7 cellular contexts compared by ENCODE assay signal in genomic region chr19:40605201-40605971, GRCh38. TPM values are rescaled to one million over a fixed set of nuclear protein-coding genes. Genes with fewer than 3 reads are reported as not detected.
DNase-seq lines count a peak whose midpoint lies in the region; ATAC-seq and TF ChIP-seq lines count a peak whose summit lies in the region.

No MANE protein-coding gene starts in this region.

- peak overlapping the region; percentile 67 for H3K27ac ChIP-seq in KMS-11

- peak overlapping the region; percentile 79 for H3K4me2 ChIP-seq in KMS-11

- H3K4me3 ChIP-seq in KMS-11 (IDR thresholded peaks at IDR 0.05; ENCODE audit: insufficient read depth, low read depth, low read length) (no peak overlapping the region), retinal pigment epithelial cell (ENCODE audit: low read length) (peak overlapping the region; percentile 47)

- H3K4me1 ChIP-seq in KMS-11 (ENCODE audit: low read depth, poor library complexity, severe bottlenecking) = peaks cover 51% of the 10 kb centered on the region

- peak; percentile 68 for DNase-seq in SKM-1 treated with dmso at 0.1 percent for 144 hours (lab: John Stamatoyannopoulos, UW; ENCODE audit: unreplicated experiment)
- peak; percentile 81 for DNase-seq in activated naive CD8-positive, alpha-beta T cell treated with anti-CD3 and anti-CD28 coated beads for 36 hours
- peak; percentile 85 for DNase-seq in left ventricle myocardium superior
- no peak for DNase-seq in retinal pigment epithelial cell (ENCODE audit: low read depth)
- no peak for DNase-seq in NK-92 treated with Interleukin-12 subunit alpha and Interleukin-12 subunit beta, amount 100 ng/mL, for 24 hours (lab: John Stamatoyannopoulos, UW)

- H3K36me3 ChIP-seq in KMS-11 (ENCODE audit: insufficient read depth) = no peaks in the 10 kb centered on the region

- H4K20me1 ChIP-seq in KMS-11 (ENCODE audit: insufficient read depth) = no peaks in the 10 kb centered on the region

- H3K4me3 Mint-ChIP-seq in activated naive CD8-positive, alpha-beta T cell treated with anti-CD3 and anti-CD28 coated beads for 36 hours = peak overlapping the region; percentile 76

- no peaks in the 10 kb centered on the region for H3K9me3 Mint-ChIP-seq in activated naive CD8-positive, alpha-beta T cell treated with anti-CD3 and anti-CD28 coated beads for 36 hours

- H3K9ac ChIP-seq in KMS-11 = peak overlapping the region; percentile 56

- H3K79me2 ChIP-seq in KMS-11 (ENCODE audit: insufficient read depth, low read depth) = no peaks in the 10 kb centered on the region

- H3K27me3 ChIP-seq in KMS-11 (ENCODE audit: insufficient read depth, low read depth) = peaks cover 13% of the 10 kb centered on the region

- no peaks in the 10 kb centered on the region for H3K36me3 Mint-ChIP-seq in activated naive CD8-positive, alpha-beta T cell treated with anti-CD3 and anti-CD28 coated beads for 36 hours

- peaks cover 52% of the 10 kb centered on the region for H3K4me1 Mint-ChIP-seq in activated naive CD8-positive, alpha-beta T cell treated with anti-CD3 and anti-CD28 coated beads for 36 hours

- TF ChIP-seq CTCF in KMS-11 (conservative IDR thresholded peaks at IDR 0.05; ENCODE audit: low read depth, low read length) (0 out of 2 replicates have a peak, but pooled peaks have one; percentile 21), retinal pigment epithelial cell (conservative IDR thresholded peaks at IDR 0.05; ENCODE audit: low read depth, low read length) (peak; percentile 4)

- peak overlapping the region; percentile 51 for H2AFZ ChIP-seq in KMS-11 (ENCODE audit: low read depth)

- peaks cover 23% of the 10 kb centered on the region for H3K27me3 Mint-ChIP-seq in activated naive CD8-positive, alpha-beta T cell treated with anti-CD3 and anti-CD28 coated beads for 36 hours

- ATAC-seq in GM18502 (IDR thresholded peaks at IDR 0.05; ENCODE audit: poor library complexity, unreplicated experiment) = peak; percentile 31
- ATAC-seq in left ventricle myocardium superior = peak; percentile 9

- intact Hi-C loops in left ventricle myocardium superior (cut with micrococcal nuclease) = no loop called here

- H3K27ac Mint-ChIP-seq in activated naive CD8-positive, alpha-beta T cell treated with anti-CD3 and anti-CD28 coated beads for 36 hours = peak overlapping the region; percentile 75

RNA-seq across cellular contexts. Expression of gene LTBP4, which starts 4.2 kb away (rescaled TPM):
- 100 to 1,000 TPM in 1 of 2 experiments, 10 to 100 TPM in 1; 99.3 to 102 TPM for total RNA-seq in activated naive CD8-positive, alpha-beta T cell treated with anti-CD3 and anti-CD28 coated beads for 36 hours
- total RNA-seq in left ventricle myocardium superior = 294 TPM

RNA-seq across cellular contexts. Expression of gene SHKBP1, which starts 28.7 kb away (rescaled TPM):
- 10 to 100 TPM; 71.1 to 74.5 TPM for total RNA-seq in activated naive CD8-positive, alpha-beta T cell treated with anti-CD3 and anti-CD28 coated beads for 36 hours
- total RNA-seq in left ventricle myocardium superior = 16.4 TPM

Comparison
In these comparisons a context has a peak if more than half of its experiments do, and no peak if none do; other contexts are left out.
1. DNase-seq: peak in SKM-1 treated with dmso at 0.1 percent for 144 hours (single experiment), activated naive CD8-positive, alpha-beta T cell treated with anti-CD3 and anti-CD28 coated beads for 36 hours (single experiment) and left ventricle myocardium superior (single experiment); none in retinal pigment epithelial cell (single experiment) and NK-92 treated with Interleukin-12 subunit alpha and Interleukin-12 subunit beta, amount 100 ng/mL, for 24 hours (single experiment).